Comparison of ENCODE assay signal across 10 cellular contexts in the genomic region with DNA sequence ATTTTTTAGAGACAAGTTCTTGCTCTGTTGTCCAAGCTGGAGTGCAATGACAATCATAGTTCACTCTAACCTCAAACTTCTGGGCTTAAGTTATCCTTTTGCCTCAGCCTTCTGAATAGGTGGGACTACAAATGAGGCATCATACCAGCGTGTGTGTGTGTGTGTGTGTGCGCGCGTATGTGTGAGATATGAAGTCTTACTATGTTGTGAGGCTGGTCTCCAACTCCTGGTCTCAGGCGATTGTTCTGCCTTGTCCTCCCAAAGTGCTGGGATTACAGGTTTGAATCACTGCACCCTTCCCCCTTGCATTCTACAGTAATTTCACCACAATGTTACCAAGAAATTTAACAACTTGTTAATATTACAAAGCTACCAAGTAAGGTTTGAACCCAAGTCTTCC. TPM values are rescaled to one million over a fixed set of nuclear protein-coding genes. Genes with fewer than 3 reads are reported as not detected.
DNase-seq lines count a peak whose midpoint lies in the region; ATAC-seq lines count a peak whose summit lies in the region.
"Had no signal": no experiment of that assay in that cellular context is flagged by ENCODE, and none has a peak within 500 bp of the region (broad histone marks: within the 10 kb centered on the region; RNA-seq: fewer than 3 reads in every experiment).

No MANE protein-coding gene starts in this region.

- ATAC-seq in activated T-helper 17 cell treated with anti-CD3 and anti-CD28 coated beads, Interleukin-2, amount 50 U/mL, for 72 hours (replicated peaks) = peak; percentile 67
- peak; percentile 83 for ATAC-seq in stimulated activated naive CD8-positive, alpha-beta T cell treated with anti-CD3 and anti-CD28 coated beads, Interleukin-15, amount 100 ng/mL, for 72 hours
- ATAC-seq in HG02763 (IDR thresholded peaks at IDR 0.05; ENCODE audit: unreplicated experiment) = no peak

- peaks cover 17% of the 10 kb centered on the region for H3K36me3 Mint-ChIP-seq in activated T-helper 17 cell treated with anti-CD3 and anti-CD28 coated beads, Interleukin-2, amount 50 U/mL, for 72 hours (ENCODE audit: low read depth)
- H3K36me3 Mint-ChIP-seq in immature natural killer cell = peaks cover 3 to 4% (median 3%) of the 10 kb centered on the region in 3 donors

- H3K4me1 Mint-ChIP-seq in activated T-helper 17 cell treated with anti-CD3 and anti-CD28 coated beads, Interleukin-2, amount 50 U/mL, for 72 hours = peaks cover 31% of the 10 kb centered on the region
- H3K4me1 Mint-ChIP-seq in immature natural killer cell = peaks cover 75 to 82% of the 10 kb centered on the region in 2 donors
- H3K4me1 Mint-ChIP-seq in stimulated activated naive CD8-positive, alpha-beta T cell treated with anti-CD3 and anti-CD28 coated beads, Interleukin-15, amount 100 ng/mL, for 72 hours = peaks cover 56% of the 10 kb centered on the region

- H3K27ac Mint-ChIP-seq in activated T-helper 17 cell treated with anti-CD3 and anti-CD28 coated beads, Interleukin-2, amount 50 U/mL, for 72 hours = peak overlapping the region; percentile 98
- H3K27ac Mint-ChIP-seq in immature natural killer cell = peak overlapping the region; percentile 90 to 100 (median 96)
- H3K27ac Mint-ChIP-seq in stimulated activated naive CD8-positive, alpha-beta T cell treated with anti-CD3 and anti-CD28 coated beads, Interleukin-15, amount 100 ng/mL, for 72 hours = peak overlapping the region; percentile 98 to 99

- H3K27me3 Mint-ChIP-seq in activated T-helper 17 cell treated with anti-CD3 and anti-CD28 coated beads, Interleukin-2, amount 50 U/mL, for 72 hours = no peaks in the 10 kb centered on the region
- peaks cover 8 to 12% (median 8%) of the 10 kb centered on the region in 3 donors for H3K27me3 Mint-ChIP-seq in immature natural killer cell (ENCODE audit: low read depth in 3 of 3)
- H3K27me3 Mint-ChIP-seq in stimulated activated naive CD8-positive, alpha-beta T cell treated with anti-CD3 and anti-CD28 coated beads, Interleukin-15, amount 100 ng/mL, for 72 hours = no peaks in the 10 kb centered on the region

- H3K4me3 Mint-ChIP-seq in activated T-helper 17 cell treated with anti-CD3 and anti-CD28 coated beads, Interleukin-2, amount 50 U/mL, for 72 hours = peak overlapping the region; percentile 91
- H3K4me3 Mint-ChIP-seq in immature natural killer cell = peak overlapping the region; percentile 96 to 100 (median 100)
- peak overlapping the region; percentile 88 to 95 for H3K4me3 Mint-ChIP-seq in stimulated activated naive CD8-positive, alpha-beta T cell treated with anti-CD3 and anti-CD28 coated beads, Interleukin-15, amount 100 ng/mL, for 72 hours

- H3K9me3 Mint-ChIP-seq in activated T-helper 17 cell treated with anti-CD3 and anti-CD28 coated beads, Interleukin-2, amount 50 U/mL, for 72 hours = peaks cover 4% of the 10 kb centered on the region
- no peaks in the 10 kb centered on the region for H3K9me3 Mint-ChIP-seq in immature natural killer cell
- no peaks in the 10 kb centered on the region for H3K9me3 Mint-ChIP-seq in stimulated activated naive CD8-positive, alpha-beta T cell treated with anti-CD3 and anti-CD28 coated beads, Interleukin-15, amount 100 ng/mL, for 72 hours

- DNase-seq in KG1 (lab: John Stamatoyannopoulos, UW) = peak; percentile 7
- DNase-seq in immature natural killer cell = peak in 1 of 3 donors; percentile 24
- DNase-seq in stimulated activated naive CD8-positive, alpha-beta T cell treated with anti-CD3 and anti-CD28 coated beads, Interleukin-15, amount 100 ng/mL, for 72 hours = peak; percentile 44 to 50
- no peak for DNase-seq in kidney glomerular epithelial cell (lab: John Stamatoyannopoulos, UW)
- DNase-seq in NCI-H69 (lab: John Stamatoyannopoulos, UW) = no peak

RNA-seq across cellular contexts. Expression of gene GBP2, which starts 0.7 kb away (rescaled TPM):
- total RNA-seq in activated T-helper 17 cell treated with anti-CD3 and anti-CD28 coated beads, Interleukin-2, amount 50 U/mL, for 72 hours = 100 to 1,000 TPM; 205 to 313 TPM
- 100 to 1,000 TPM in 2 of 3 donors, 10 to 100 TPM in 1; 90.8 to 141 (median 106) TPM for polyA plus RNA-seq in immature natural killer cell
- total RNA-seq: H1 had no signal
- polyA plus RNA-seq: H1 had no signal

RNA-seq across cellular contexts. Expression of gene GBP7, which starts 49.2 kb away (rescaled TPM):
- total RNA-seq in activated T-helper 17 cell treated with anti-CD3 and anti-CD28 coated beads, Interleukin-2, amount 50 U/mL, for 72 hours = not detected
- polyA plus RNA-seq in immature natural killer cell = not detected
- total RNA-seq: fibroblast of villous mesenchyme, H1, HT1080 had no signal
- polyA plus RNA-seq: H1 had no signal

Comparison
In these comparisons a context has a peak if more than half of its experiments do, and no peak if none do; other contexts are left out.
1. DNase-seq: peak in KG1 (single experiment) and stimulated activated naive CD8-positive, alpha-beta T cell treated with anti-CD3 and anti-CD28 coated beads, Interleukin-15, amount 100 ng/mL, for 72 hours (2 of 2); none in kidney glomerular epithelial cell (single experiment) and NCI-H69 (single experiment).
2. Peak in every context shown above with its lines, with median percentiles within 50 percentile points of each other: H3K27ac Mint-ChIP-seq and H3K4me3 Mint-ChIP-seq.